1 cellular context compared by ENCODE assay signal in the genomic region with DNA sequence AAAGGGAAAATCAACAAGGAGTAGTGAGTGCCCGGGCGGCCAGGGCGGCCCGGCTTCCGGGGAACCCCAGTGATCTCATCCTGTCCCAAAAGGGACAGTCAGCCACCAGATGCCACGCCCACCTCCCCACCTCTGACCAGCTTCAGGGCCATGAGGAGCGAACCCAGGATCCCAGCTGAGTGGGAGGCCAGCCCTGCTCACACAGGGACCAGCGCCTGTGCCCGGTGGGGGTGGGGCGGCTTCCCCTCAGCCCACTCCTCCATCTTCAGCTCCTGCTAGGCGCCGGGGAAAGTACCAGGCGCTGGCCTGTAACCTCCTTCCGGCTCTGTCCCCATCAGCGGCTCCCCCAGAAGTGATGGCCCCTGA.
TF ChIP-seq lines count a peak whose summit lies in the region.

No MANE protein-coding gene starts in this region.

TF ChIP-seq in SK-N-SH treated with all-trans-retinoic acid at 6 μM for 48 hours, 23 proteins besides CTCF, POLR2A, EP300 and RAD21 (continued from another document):
- TF ChIP-seq, protein P1, sequence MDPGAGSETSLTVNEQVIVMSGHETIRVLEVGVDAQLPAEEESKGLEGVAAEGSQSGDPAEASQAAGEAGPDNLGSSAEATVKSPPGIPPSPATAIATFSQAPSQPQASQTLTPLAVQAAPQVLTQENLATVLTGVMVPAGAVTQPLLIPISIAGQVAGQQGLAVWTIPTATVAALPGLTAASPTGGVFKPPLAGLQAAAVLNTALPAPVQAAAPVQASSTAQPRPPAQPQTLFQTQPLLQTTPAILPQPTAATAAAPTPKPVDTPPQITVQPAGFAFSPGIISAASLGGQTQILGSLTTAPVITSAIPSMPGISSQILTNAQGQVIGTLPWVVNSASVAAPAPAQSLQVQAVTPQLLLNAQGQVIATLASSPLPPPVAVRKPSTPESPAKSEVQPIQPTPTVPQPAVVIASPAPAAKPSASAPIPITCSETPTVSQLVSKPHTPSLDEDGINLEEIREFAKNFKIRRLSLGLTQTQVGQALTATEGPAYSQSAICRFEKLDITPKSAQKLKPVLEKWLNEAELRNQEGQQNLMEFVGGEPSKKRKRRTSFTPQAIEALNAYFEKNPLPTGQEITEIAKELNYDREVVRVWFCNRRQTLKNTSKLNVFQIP (CRISPR knock-in tag; IDR thresholded peaks at IDR 0.05; ENCODE audit: borderline replicate concordance, low read depth) = no peak
